ENCODE assay signal across 20 cellular contexts in genomic region chr11:12543596-12544415, GRCh38.
DNase-seq lines count a peak whose midpoint lies in the region; ATAC-seq and TF ChIP-seq lines count a peak whose summit lies in the region.
"Had no signal": no experiment of that assay in that cellular context is flagged by ENCODE, and none has a peak within 500 bp of the region (broad histone marks: within the 10 kb centered on the region; RNA-seq: fewer than 3 reads in every experiment).

No MANE protein-coding gene starts in this region.

- peak overlapping the region; percentile 68 for H3K14ac ChIP-seq in trophoblast cell (ENCODE audit: low read length)

- peak overlapping the region; percentile 77 for H2BK120ac ChIP-seq in trophoblast cell (ENCODE audit: insufficient read depth, low read length, poor library complexity)

- ATAC-seq in SK-N-SH treated with all-trans-retinoic acid at 6 μM for 48 hours (no peak), GM18868 (IDR thresholded peaks at IDR 0.05; ENCODE audit: unreplicated experiment) (no peak), GM18867 (IDR thresholded peaks at IDR 0.05; ENCODE audit: unreplicated experiment) (no peak)
- ATAC-seq: activated T-helper 17 cell treated with anti-CD3 and anti-CD28 coated beads, Interleukin-2, amount 50 U/mL, for 72 hours had no signal

- no peaks in the 10 kb centered on the region for H4K20me1 ChIP-seq in SK-N-SH (ENCODE audit: insufficient read depth)

- H3K18ac ChIP-seq in trophoblast cell (ENCODE audit: low read length) = peak overlapping the region; percentile 65

- H4K8ac ChIP-seq in trophoblast cell (ENCODE audit: low read depth, low read length) = peak overlapping the region; percentile 27

- H3K4me3 Mint-ChIP-seq in endodermal cell = no peak overlapping the region
- H3K4me3 Mint-ChIP-seq: activated T-helper 17 cell treated with anti-CD3 and anti-CD28 coated beads, Interleukin-2, amount 50 U/mL, for 72 hours had no signal

- DNase-seq in SK-N-SH = no peak
- peak; percentile 45 for DNase-seq in M059J (ENCODE audit: low read depth)
- no peak for DNase-seq in endodermal cell
- peak; percentile 91 to 95 for DNase-seq in trophoblast cell
- no peak for DNase-seq in SKM-1 treated with dmso at 0.1 percent for 144 hours (lab: John Stamatoyannopoulos, UW; ENCODE audit: unreplicated experiment)
- DNase-seq: activated CD4-positive, CD25-positive, alpha-beta regulatory T cell; cerebellar nuclear complex; DMS153; GOT3; KG1; NCI-H1417; posterior cingulate gyrus; SHP77; T-helper 2 cell; transverse colon had no signal

- no peaks in the 10 kb centered on the region for H3K36me3 ChIP-seq in SK-N-SH (replicated peaks in 1 of 2; ENCODE audit: control insufficient read depth in 1 of 2, insufficient read depth in 2 of 2, low read length in 1 of 2)
- H3K36me3 ChIP-seq in endodermal cell (ENCODE audit: control insufficient read depth, insufficient read depth, low read length) = no peaks in the 10 kb centered on the region
- H3K36me3 ChIP-seq in trophoblast cell (ENCODE audit: control insufficient read depth in 1 of 2, insufficient read depth in 2 of 2, low read length in 2 of 2) = no peaks in the 10 kb centered on the region
- H3K36me3 ChIP-seq: transverse colon had no signal

- WGBS in SK-N-SH (ENCODE audit: low lambda C conversion rate) = 56% methylated on average over 9 of the region's 9 CpGs
- 90 to 98% methylated on average over 5 to 9 of the region's 9 CpGs for WGBS in endodermal cell (ENCODE audit: insufficient coverage in 1 of 2, insufficient read length in 1 of 2), 2 experiments
- no CpG with 5 or more reads among the region's 9 CpGs for WGBS in trophoblast cell (ENCODE audit: extremely low coverage, insufficient coverage, insufficient read length)

- POLR2A ChIA-PET in SK-N-SH (lab: Yijun Ruan, JAX) = no interaction called here

- H3K9me3 Mint-ChIP-seq in endodermal cell = no peaks in the 10 kb centered on the region
- H3K9me3 Mint-ChIP-seq: activated T-helper 17 cell treated with anti-CD3 and anti-CD28 coated beads, Interleukin-2, amount 50 U/mL, for 72 hours had no signal

- no peak overlapping the region for H2AFZ ChIP-seq in SK-N-SH (ENCODE audit: low read depth)
- H2AFZ ChIP-seq in trophoblast cell (ENCODE audit: insufficient read depth, low read length, poor library complexity) = peak overlapping the region; percentile 1

- H3K79me2 ChIP-seq in SK-N-SH (ENCODE audit: insufficient read depth) (no peaks in the 10 kb centered on the region), trophoblast cell (ENCODE audit: control insufficient read depth, insufficient read depth, low read length, poor library complexity) (peaks cover 9% of the 10 kb centered on the region)

- peaks cover 51% of the 10 kb centered on the region for H3K27me3 Mint-ChIP-seq in endodermal cell (ENCODE audit: insufficient read depth)

- H3K79me1 ChIP-seq in trophoblast cell (ENCODE audit: low read length) = peaks cover 64% of the 10 kb centered on the region

- H3K4me1 ChIP-seq in SK-N-SH (ENCODE audit: control insufficient read depth in 1 of 2, insufficient read depth in 2 of 2, low read depth in 1 of 2, low read length in 1 of 2) (peaks cover 19 to 52% of the 10 kb centered on the region in 2 experiments), endodermal cell (ENCODE audit: control insufficient read depth, insufficient read depth, low read length) (peaks cover 13% of the 10 kb centered on the region), trophoblast cell (ENCODE audit: control insufficient read depth in 1 of 2, insufficient read depth in 2 of 2, low read length in 2 of 2) (peaks cover 44 to 58% of the 10 kb centered on the region in 2 experiments)

- CTCF ChIA-PET in SK-N-SH (lab: Yijun Ruan, JAX) = interaction anchor here (0.9 kb wide), 1 partner anchor 130 kb away, joined by 3 read pairs; no protein-coding TSS in a partner anchor

- peaks cover 23% of the 10 kb centered on the region for H3F3A ChIP-seq in SK-N-SH (replicated peaks; ENCODE audit: insufficient read depth)

- peak overlapping the region; percentile 31 for H3K4ac ChIP-seq in trophoblast cell (ENCODE audit: low read depth, low read length)

- no peak overlapping the region for H3K23ac ChIP-seq in trophoblast cell (ENCODE audit: low read length)

- H3K4me3 ChIP-seq in SK-N-SH (ENCODE audit: low read depth in 2 of 2, low read length in 1 of 2) (no peak overlapping the region), endodermal cell (ENCODE audit: low read length) (no peak overlapping the region), trophoblast cell (ENCODE audit: low read depth, low read length) (no peak overlapping the region)
- H3K4me3 ChIP-seq: transverse colon had no signal

- H2AK5ac ChIP-seq in trophoblast cell (ENCODE audit: low read length) = peak overlapping the region; percentile 55

- no peaks in the 10 kb centered on the region for H3K9me2 ChIP-seq in SK-N-SH

- no peaks in the 10 kb centered on the region for H3K36me3 Mint-ChIP-seq in endodermal cell (ENCODE audit: low read depth)

- H3K4me1 Mint-ChIP-seq in endodermal cell = peaks cover 28% of the 10 kb centered on the region
- H3K4me1 Mint-ChIP-seq: activated T-helper 17 cell treated with anti-CD3 and anti-CD28 coated beads, Interleukin-2, amount 50 U/mL, for 72 hours had no signal

- peak overlapping the region; percentile 11; the same call in 1 of the 2 replicates for H3K4me2 ChIP-seq in SK-N-SH
- H3K4me2 ChIP-seq in trophoblast cell (ENCODE audit: low read length) = no peak overlapping the region

- peak in 1 of 2 experiments; percentile 23; a peak in 1 of 4 replicates for TF ChIP-seq EP300 in SK-N-SH (IDR thresholded peaks at IDR 0.05; ENCODE audit: borderline replicate concordance in 1 of 2, low read depth in 1 of 2, low read length in 1 of 2)

- H3K27ac ChIP-seq in SK-N-SH (ENCODE audit: low read depth in 2 of 2, low read length in 1 of 2) = peak overlapping the region in 1 of 2 experiments; percentile 53; a peak in 2 of 4 replicates
- no peak overlapping the region for H3K27ac ChIP-seq in endodermal cell (ENCODE audit: low read depth, low read length)
- H3K27ac ChIP-seq in trophoblast cell (ENCODE audit: low read depth, low read length) = peak overlapping the region; percentile 51
- H3K27ac ChIP-seq: C4-2B, transverse colon had no signal

- H3K9me3 ChIP-seq in SK-N-SH (no peaks in the 10 kb centered on the region), endodermal cell (ENCODE audit: control insufficient read depth, low read length) (no peaks in the 10 kb centered on the region), trophoblast cell (ENCODE audit: insufficient read depth, low read depth, low read length) (no peaks in the 10 kb centered on the region)
- H3K9me3 ChIP-seq: transverse colon had no signal

- no peak for TF ChIP-seq RAD21 in SK-N-SH (IDR thresholded peaks at IDR 0.05; ENCODE audit: low read length)

- H3K27me3 ChIP-seq in SK-N-SH (ENCODE audit: insufficient read depth) (no peaks in the 10 kb centered on the region), endodermal cell (ENCODE audit: control insufficient read depth, insufficient read depth, low read length, poor library complexity, severe bottlenecking) (peaks cover 5% of the 10 kb centered on the region), trophoblast cell (ENCODE audit: insufficient read depth, low read length) (no peaks in the 10 kb centered on the region)
- H3K27me3 ChIP-seq: transverse colon had no signal

- TF ChIP-seq CTCF in SK-N-SH (IDR thresholded peaks at IDR 0.05) (no peak), endodermal cell (conservative IDR thresholded peaks at IDR 0.05) (peak; percentile 43)

- H2BK5ac ChIP-seq in trophoblast cell (ENCODE audit: low read depth, low read length, poor library complexity) = peak overlapping the region; percentile 80

- peak overlapping the region; percentile 69 for H4K91ac ChIP-seq in trophoblast cell (ENCODE audit: low read depth, low read length)

- H4K12ac ChIP-seq in trophoblast cell (ENCODE audit: low read depth, low read length) = no peak overlapping the region

- H2BK12ac ChIP-seq in trophoblast cell (ENCODE audit: low read length) = peak overlapping the region; percentile 89

- H3K9ac ChIP-seq in SK-N-SH = no peak overlapping the region
- H3K9ac ChIP-seq in endodermal cell (ENCODE audit: extremely low read depth, low read length, poor library complexity, severe bottlenecking) = no peak overlapping the region
- no peak overlapping the region for H3K9ac ChIP-seq in trophoblast cell (ENCODE audit: low read length)

- no peak overlapping the region for H3K27ac Mint-ChIP-seq in endodermal cell
- H3K27ac Mint-ChIP-seq: activated T-helper 17 cell treated with anti-CD3 and anti-CD28 coated beads, Interleukin-2, amount 50 U/mL, for 72 hours had no signal

TF ChIP-seq in SK-N-SH, 30 proteins besides CTCF, POLR2A, EP300 and RAD21:
- TF ChIP-seq FOSL2 (IDR thresholded peaks at IDR 0.05; ENCODE audit: borderline replicate concordance, low read depth) (peak; percentile 45; the same call in 1 of the 2 replicates), NFIC (IDR thresholded peaks at IDR 0.05; ENCODE audit: borderline replicate concordance) (peak; percentile 75; the same call in 1 of the 2 replicates), MEF2A (IDR thresholded peaks at IDR 0.05; ENCODE audit: borderline replicate concordance, low read depth) (no peak)

TF ChIP-seq in SK-N-SH treated with all-trans-retinoic acid at 6 μM for 48 hours, 23 proteins besides CTCF, POLR2A, EP300 and RAD21:
- no peak for TF ChIP-seq SNAI2 (CRISPR knock-in tag; IDR thresholded peaks at IDR 0.05)
- TF ChIP-seq TOX (CRISPR knock-in tag; IDR thresholded peaks at IDR 0.05; ENCODE audit: borderline replicate concordance) = no peak
- TF ChIP-seq ZFP30 (CRISPR knock-in tag; IDR thresholded peaks at IDR 0.05) = no peak
- no peak for TF ChIP-seq CSDC2 (CRISPR knock-in tag; IDR thresholded peaks at IDR 0.05)
- no peak for TF ChIP-seq PPARA (CRISPR knock-in tag; IDR thresholded peaks at IDR 0.05; ENCODE audit: borderline replicate concordance)
TF ChIP-seq in SK-N-SH treated with all-trans-retinoic acid at 6 μM for 48 hours: peak in this region for 0.

Comparison
In these comparisons a context has a peak if more than half of its experiments do, and no peak if none do; other contexts are left out.
1. DNase-seq: peak in M059J (single experiment) and trophoblast cell (2 of 2); none in SK-N-SH (single experiment), endodermal cell (single experiment) and SKM-1 treated with dmso at 0.1 percent for 144 hours (single experiment).